In the genomic region with DNA sequence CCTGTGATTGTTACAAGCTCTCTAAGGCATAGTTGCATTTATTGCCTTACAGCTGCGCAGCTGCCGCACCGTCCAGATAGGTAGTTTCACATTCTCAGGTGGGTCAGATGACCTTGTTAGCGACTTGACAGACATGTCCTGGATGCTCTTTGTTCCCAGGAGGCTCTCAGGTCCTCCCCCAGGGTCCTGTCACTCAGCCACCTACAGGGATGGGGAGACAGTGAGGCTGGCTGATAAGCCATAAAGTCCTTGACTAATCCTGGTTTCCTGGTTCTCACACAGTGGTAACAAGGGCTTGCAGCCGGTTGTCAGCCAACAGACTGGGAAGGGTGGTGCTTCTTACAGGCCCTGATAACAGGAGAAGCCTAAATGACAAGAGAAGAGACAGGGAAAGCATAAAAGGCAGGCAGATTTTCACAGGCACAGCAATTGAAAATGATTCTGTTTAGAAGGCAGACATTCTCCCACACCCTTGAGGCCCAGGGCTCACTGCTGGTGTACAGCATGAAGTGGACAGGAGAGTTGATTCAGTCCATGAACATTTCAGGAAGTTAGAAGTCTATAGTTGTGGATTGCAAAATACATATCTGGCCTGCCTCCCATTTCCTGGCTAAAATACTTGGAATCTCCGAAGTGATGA, we compare ENCODE assay signal across 9 cellular contexts. TPM values are rescaled to one million over a fixed set of nuclear protein-coding genes. Genes with fewer than 3 reads are reported as not detected.
DNase-seq lines count a peak whose midpoint lies in the region; ATAC-seq and TF ChIP-seq lines count a peak whose summit lies in the region.
"Had no signal": no experiment of that assay in that cellular context is flagged by ENCODE, and none has a peak within 500 bp of the region (broad histone marks: within the 10 kb centered on the region; RNA-seq: fewer than 3 reads in every experiment).

No MANE protein-coding gene starts in this region.

- H3K9me3 ChIP-seq in thyroid gland = no peaks in the 10 kb centered on the region

- DNase-seq in activated naive CD4-positive, alpha-beta T cell treated with Interleukin-2 at 50 U/mL for 16 hours = no peak
- no peak for DNase-seq in activated naive CD8-positive, alpha-beta T cell treated with anti-CD3 and anti-CD28 coated beads, Interleukin-2, amount 50 U/mL, for 24 hours
- DNase-seq in islet precursor cell (peak; percentile 77), thyroid gland (no peak), SK-N-DZ (ENCODE audit: low spot score) (no peak)
- no peak for DNase-seq in stimulated activated CD4-positive, alpha-beta T cell treated with anti-CD3 and anti-CD28 coated beads, Interleukin-2, amount 100 ng/mL, for 24 hours

- no peak for TF ChIP-seq POLR2A in thyroid gland (IDR thresholded peaks at IDR 0.05)

- H3K27me3 ChIP-seq in thyroid gland = no peaks in the 10 kb centered on the region
- H3K27me3 ChIP-seq: foreskin keratinocyte had no signal

- TF ChIP-seq CTCF in thyroid gland (IDR thresholded peaks at IDR 0.05) = no peak

- 55 to 56% methylated on average over 4 to 6 of the region's 6 CpGs for WGBS in thyroid gland, 2 donors

- no peaks in the 10 kb centered on the region for H3K9me3 Mint-ChIP-seq in activated naive CD4-positive, alpha-beta T cell treated with anti-CD3 and anti-CD28 coated beads, Interleukin-2, amount 50 U/mL, for 24 hours
- no peaks in the 10 kb centered on the region for H3K9me3 Mint-ChIP-seq in activated naive CD8-positive, alpha-beta T cell treated with anti-CD3 and anti-CD28 coated beads, Interleukin-2, amount 50 U/mL, for 24 hours

- H3K36me3 Mint-ChIP-seq in activated naive CD4-positive, alpha-beta T cell treated with anti-CD3 and anti-CD28 coated beads, Interleukin-2, amount 50 U/mL, for 24 hours = peaks cover 6% of the 10 kb centered on the region
- H3K36me3 Mint-ChIP-seq in activated naive CD8-positive, alpha-beta T cell treated with anti-CD3 and anti-CD28 coated beads, Interleukin-2, amount 50 U/mL, for 24 hours (ENCODE audit: low read depth) = peaks cover 47% of the 10 kb centered on the region

- H3K4me3 Mint-ChIP-seq in activated naive CD4-positive, alpha-beta T cell treated with anti-CD3 and anti-CD28 coated beads, Interleukin-2, amount 50 U/mL, for 24 hours = peak overlapping the region; percentile 91
- H3K4me3 Mint-ChIP-seq in activated naive CD8-positive, alpha-beta T cell treated with anti-CD3 and anti-CD28 coated beads, Interleukin-2, amount 50 U/mL, for 24 hours = peak overlapping the region; percentile 96

- peaks cover 68% of the 10 kb centered on the region for H3K4me1 Mint-ChIP-seq in activated naive CD4-positive, alpha-beta T cell treated with anti-CD3 and anti-CD28 coated beads, Interleukin-2, amount 50 U/mL, for 24 hours
- H3K4me1 Mint-ChIP-seq in activated naive CD8-positive, alpha-beta T cell treated with anti-CD3 and anti-CD28 coated beads, Interleukin-2, amount 50 U/mL, for 24 hours = peaks cover 73% of the 10 kb centered on the region

- intact Hi-C loops in thyroid gland (cut with DNase I) = no loop called here

- peaks cover 71 to 76% of the 10 kb centered on the region in 2 donors for H3K4me1 ChIP-seq in thyroid gland

- H3K4me3 ChIP-seq in thyroid gland (replicated peaks in 1 of 3) = peak overlapping the region in 1 of 3 donors; percentile 1

- H3K27ac ChIP-seq in thyroid gland = peak overlapping the region in 2 of 3 donors; percentile 20 to 39
- H3K27ac ChIP-seq: foreskin keratinocyte had no signal

- ATAC-seq in activated naive CD8-positive, alpha-beta T cell treated with anti-CD3 and anti-CD28 coated beads, Interleukin-2, amount 50 U/mL, for 24 hours = no peak
- ATAC-seq in GM18868 (IDR thresholded peaks at IDR 0.05; ENCODE audit: unreplicated experiment) = no peak
- ATAC-seq: foreskin keratinocyte had no signal

- H3K27ac Mint-ChIP-seq in activated naive CD4-positive, alpha-beta T cell treated with anti-CD3 and anti-CD28 coated beads, Interleukin-2, amount 50 U/mL, for 24 hours = peak overlapping the region; percentile 85
- H3K27ac Mint-ChIP-seq in activated naive CD8-positive, alpha-beta T cell treated with anti-CD3 and anti-CD28 coated beads, Interleukin-2, amount 50 U/mL, for 24 hours = peak overlapping the region; percentile 94

- H3K27me3 Mint-ChIP-seq in activated naive CD4-positive, alpha-beta T cell treated with anti-CD3 and anti-CD28 coated beads, Interleukin-2, amount 50 U/mL, for 24 hours = no peaks in the 10 kb centered on the region
- no peaks in the 10 kb centered on the region for H3K27me3 Mint-ChIP-seq in activated naive CD8-positive, alpha-beta T cell treated with anti-CD3 and anti-CD28 coated beads, Interleukin-2, amount 50 U/mL, for 24 hours

- H3K36me3 ChIP-seq in thyroid gland = no peaks in the 10 kb centered on the region

RNA-seq across cellular contexts. Expression of a gene that starts 2.9 kb away (rescaled TPM):
- total RNA-seq in thyroid gland = 100 to 1,000 TPM; 378 to 457 (median 410) TPM
- polyA plus RNA-seq in SK-N-DZ (2014; cell fraction: cytosol; rRNA removed) = 153 and 169 TPM in 2 replicates
- polyA plus RNA-seq in SK-N-DZ (2014; cell fraction: nucleus; rRNA removed) = 86.2 and 120 TPM in 2 replicates

RNA-seq across cellular contexts. Expression of a gene that starts 17.7 kb away (rescaled TPM):
- 10 to 100 TPM in 3 of 4 donors, 1 to 10 TPM in 1; 8.3 to 26.5 (median 13.6) TPM for total RNA-seq in thyroid gland
- 20.2 and 20.7 TPM in 2 replicates for polyA plus RNA-seq in SK-N-DZ (2014; cell fraction: cytosol; rRNA removed)
- 76.0 and 86.4 TPM in 2 replicates for polyA plus RNA-seq in SK-N-DZ (2014; cell fraction: nucleus; rRNA removed)

RNA-seq across cellular contexts. Expression of a gene that starts 23.7 kb away (rescaled TPM):
- total RNA-seq in thyroid gland = 100 to 1,000 TPM in 1 of 4 donors, 10 to 100 TPM in 3; 23.5 to 125 (median 87.5) TPM
- polyA plus RNA-seq in SK-N-DZ (2014; cell fraction: cytosol; rRNA removed) = 93.2 and 126 TPM in 2 replicates
- 96.9 and 161 TPM in 2 replicates for polyA plus RNA-seq in SK-N-DZ (2014; cell fraction: nucleus; rRNA removed)

RNA-seq across cellular contexts. Expression of a gene that starts 54.7 kb away (rescaled TPM):
- total RNA-seq in thyroid gland = 100 to 1,000 TPM; 157 to 385 (median 283) TPM
- polyA plus RNA-seq in SK-N-DZ (2014; cell fraction: cytosol; rRNA removed) = 160 and 194 TPM in 2 replicates
- polyA plus RNA-seq in SK-N-DZ (2014; cell fraction: nucleus; rRNA removed) = 247 and 273 TPM in 2 replicates
